21 cellular contexts compared by ENCODE assay signal in genomic region chr10:59560990-59561389, GRCh38.
"Had no signal": no experiment of that assay in that cellular context is flagged by ENCODE, and none has a peak within 500 bp of the region (broad histone marks: within the 10 kb centered on the region; RNA-seq: fewer than 3 reads in every experiment).

No MANE protein-coding gene starts in this region.

- H3K36me3 Mint-ChIP-seq: activated naive CD4-positive, alpha-beta T cell treated with anti-CD3 and anti-CD28 coated beads, Interleukin-2, amount 10 ng/mL, durations not matched to agents 7 days and 5 days; activated naive CD8-positive, alpha-beta T cell treated with anti-CD3 and anti-CD28 coated beads for 36 hours had no signal

- H3K27ac ChIP-seq: WERI-Rb-1 had no signal

- H3K4me3 Mint-ChIP-seq: activated CD4-positive, alpha-beta memory T cell treated with anti-CD3 and anti-CD28 coated beads, Interleukin-2, amount 10 ng/mL, durations not matched to agents 7 days and 5 days; activated CD4-positive, alpha-beta T cell treated with anti-CD3 and anti-CD28 coated beads for 36 hours; activated naive CD4-positive, alpha-beta T cell treated with anti-CD3 and anti-CD28 coated beads, Interleukin-2, amount 10 ng/mL, durations not matched to agents 7 days and 5 days; activated naive CD8-positive, alpha-beta T cell treated with anti-CD3 and anti-CD28 coated beads for 36 hours; activated T-helper 17 cell treated with anti-CD3 and anti-CD28 coated beads, Interleukin-2, amount 50 U/mL, for 72 hours had no signal

- H3K27ac Mint-ChIP-seq: activated CD4-positive, alpha-beta memory T cell treated with anti-CD3 and anti-CD28 coated beads, Interleukin-2, amount 10 ng/mL, durations not matched to agents 7 days and 5 days; activated CD4-positive, alpha-beta T cell treated with anti-CD3 and anti-CD28 coated beads for 36 hours; activated naive CD4-positive, alpha-beta T cell treated with anti-CD3 and anti-CD28 coated beads, Interleukin-2, amount 10 ng/mL, durations not matched to agents 7 days and 5 days; activated naive CD8-positive, alpha-beta T cell treated with anti-CD3 and anti-CD28 coated beads for 36 hours; activated T-helper 17 cell treated with anti-CD3 and anti-CD28 coated beads, Interleukin-2, amount 50 U/mL, for 72 hours had no signal

- H3K4me1 Mint-ChIP-seq: activated CD4-positive, alpha-beta memory T cell treated with anti-CD3 and anti-CD28 coated beads, Interleukin-2, amount 10 ng/mL, durations not matched to agents 7 days and 5 days; activated CD4-positive, alpha-beta T cell treated with anti-CD3 and anti-CD28 coated beads for 36 hours; activated naive CD4-positive, alpha-beta T cell treated with anti-CD3 and anti-CD28 coated beads, Interleukin-2, amount 10 ng/mL, durations not matched to agents 7 days and 5 days; activated naive CD8-positive, alpha-beta T cell treated with anti-CD3 and anti-CD28 coated beads for 36 hours; activated T-helper 17 cell treated with anti-CD3 and anti-CD28 coated beads, Interleukin-2, amount 50 U/mL, for 72 hours had no signal

- H3K27me3 Mint-ChIP-seq: activated CD4-positive, alpha-beta memory T cell treated with anti-CD3 and anti-CD28 coated beads, Interleukin-2, amount 10 ng/mL, durations not matched to agents 7 days and 5 days; activated naive CD4-positive, alpha-beta T cell treated with anti-CD3 and anti-CD28 coated beads, Interleukin-2, amount 10 ng/mL, durations not matched to agents 7 days and 5 days had no signal

- DNase-seq: activated CD4-positive, alpha-beta memory T cell treated with anti-CD3 and anti-CD28 coated beads, Interleukin-2, amount 10 ng/mL, durations not matched to agents 7 days and 5 days; activated CD4-positive, alpha-beta T cell treated with anti-CD3 and anti-CD28 coated beads for 36 hours; activated CD4-positive, alpha-beta T cell treated with anti-CD3 and anti-CD28 coated beads, Interleukin-2, amount 50 U/mL, for 1 hour; activated gamma-delta T cell treated with Interleukin-2 at 50 U/mL for 16 hours; activated naive CD4-positive, alpha-beta T cell treated with anti-CD3 and anti-CD28 coated beads, Interleukin-2, amount 10 ng/mL, durations not matched to agents 7 days and 5 days; activated naive CD8-positive, alpha-beta T cell treated with anti-CD3 and anti-CD28 coated beads for 36 hours; activated T-cell treated with anti-CD3 and anti-CD28 coated beads for 4 hours; activated T-cell treated with anti-CD3 and anti-CD28 coated beads, Interleukin-2, amount 50 U/mL, for 48 hours; central memory CD4-positive, alpha-beta T cell; KG1; NCI-H1092; NCI-H1417; NCI-H1930; NCI-H2171; NCI-H226; NCI-H526; NCI-H774; SIG-M5; SW 1271; WERI-Rb-1 had no signal

- H3K9me3 Mint-ChIP-seq: activated CD4-positive, alpha-beta memory T cell treated with anti-CD3 and anti-CD28 coated beads, Interleukin-2, amount 10 ng/mL, durations not matched to agents 7 days and 5 days; activated naive CD4-positive, alpha-beta T cell treated with anti-CD3 and anti-CD28 coated beads, Interleukin-2, amount 10 ng/mL, durations not matched to agents 7 days and 5 days; activated T-helper 17 cell treated with anti-CD3 and anti-CD28 coated beads, Interleukin-2, amount 50 U/mL, for 72 hours had no signal

- H3K36me3 ChIP-seq: WERI-Rb-1 had no signal

- ATAC-seq: activated CD4-positive, alpha-beta T cell treated with anti-CD3 and anti-CD28 coated beads for 36 hours; activated T-helper 17 cell treated with anti-CD3 and anti-CD28 coated beads, Interleukin-2, amount 50 U/mL, for 72 hours had no signal
